In genomic region chr9:126294331-126295081, GRCh38 we compare ENCODE assay signal across 19 cellular contexts.
"Had no signal": no experiment of that assay in that cellular context is flagged by ENCODE, and none has a peak within 500 bp of the region (broad histone marks: within the 10 kb centered on the region; RNA-seq: fewer than 3 reads in every experiment).

No MANE protein-coding gene starts in this region.

- H3K9me3 ChIP-seq: prostate gland, right atrium auricular region, tibial artery, uterus had no signal

- ATAC-seq: left lobe of liver; naive thymus-derived CD8-positive, alpha-beta T cell; sciatic nerve; stimulated activated naive CD8-positive, alpha-beta T cell treated with anti-CD3 and anti-CD28 coated beads, Interleukin-15, amount 100 ng/mL, for 72 hours had no signal

- H3K27ac Mint-ChIP-seq: type B pancreatic cell had no signal

- H3K36me3 Mint-ChIP-seq: naive thymus-derived CD8-positive, alpha-beta T cell; type B pancreatic cell had no signal

- H3K9me3 Mint-ChIP-seq: naive thymus-derived CD8-positive, alpha-beta T cell; stimulated activated naive CD8-positive, alpha-beta T cell treated with anti-CD3 and anti-CD28 coated beads, Interleukin-15, amount 100 ng/mL, for 72 hours; type B pancreatic cell had no signal

- H3K36me3 ChIP-seq: prostate gland, right atrium auricular region, tibial artery, uterus had no signal

- H3K4me2 ChIP-seq: smooth muscle cell had no signal

- H3K4me1 Mint-ChIP-seq: stimulated activated naive CD8-positive, alpha-beta T cell treated with anti-CD3 and anti-CD28 coated beads, Interleukin-15, amount 100 ng/mL, for 72 hours had no signal

- DNase-seq: cerebellar nuclear complex; cortex of kidney; effector CD4-positive, alpha-beta T cell; mammary epithelial cell; naive thymus-derived CD8-positive, alpha-beta T cell; stimulated activated CD4-positive, alpha-beta T cell treated with anti-CD3 and anti-CD28 coated beads, Interleukin-12 subunit alpha, Interleukin-12 subunit beta, amount 100 ng/mL, for 4 hours; stimulated activated CD4-positive, alpha-beta T cell treated with anti-CD3 and anti-CD28 coated beads, Interleukin-1b, Interleukin-23, amount 100 ng/mL, for 48 hours; stimulated activated CD4-positive, alpha-beta T cell treated with anti-CD3 and anti-CD28 coated beads, Interleukin-4, amount 100 ng/mL, for 1 hour; stimulated activated CD8-positive, alpha-beta memory T cell treated with anti-CD3 and anti-CD28 coated beads, Interleukin-4, amount 100 ng/mL, for 48 hours; stimulated activated naive CD4-positive, alpha-beta T cell; stimulated activated naive CD8-positive, alpha-beta T cell treated with anti-CD3 and anti-CD28 coated beads, Interleukin-15, amount 100 ng/mL, for 72 hours; tibial artery; uterus had no signal

- H3K4me3 ChIP-seq: prostate gland, right atrium auricular region, smooth muscle cell, tibial artery, uterus had no signal

- H3K27ac ChIP-seq: prostate gland, right atrium auricular region, tibial artery, uterus had no signal

- H3K4me1 ChIP-seq: prostate gland, right atrium auricular region, tibial artery, uterus had no signal

- H3K27me3 ChIP-seq: right atrium auricular region, uterus had no signal

- H3K4me3 Mint-ChIP-seq: stimulated activated naive CD8-positive, alpha-beta T cell treated with anti-CD3 and anti-CD28 coated beads, Interleukin-15, amount 100 ng/mL, for 72 hours; type B pancreatic cell had no signal
